ENCODE assay signal across 22 cellular contexts in the genomic region with DNA sequence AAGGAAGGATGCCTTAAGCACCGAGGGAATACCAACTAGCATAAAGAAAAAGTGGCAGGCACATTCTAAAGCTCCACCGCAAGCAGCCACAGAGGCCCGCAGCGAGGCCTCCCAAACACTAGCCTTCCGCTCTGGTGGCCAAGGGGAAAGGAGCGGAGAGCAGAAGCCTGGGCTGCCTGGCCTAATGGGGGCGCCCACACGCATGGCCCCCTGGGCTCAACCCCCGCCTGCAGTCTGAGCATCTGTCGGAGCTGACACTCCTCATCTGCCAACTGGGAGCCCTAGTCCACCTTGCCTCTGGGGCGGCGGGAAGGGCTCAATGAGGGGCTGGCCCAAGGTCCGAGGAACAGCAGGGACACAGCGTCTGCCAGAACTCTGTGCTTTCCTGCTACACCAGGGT. TPM values are rescaled to one million over a fixed set of nuclear protein-coding genes. Genes with fewer than 3 reads are reported as not detected.
"Had no signal": no experiment of that assay in that cellular context is flagged by ENCODE, and none has a peak within 500 bp of the region (broad histone marks: within the 10 kb centered on the region; RNA-seq: fewer than 3 reads in every experiment).

No MANE protein-coding gene starts in this region.

- H3K4me1 ChIP-seq: right lobe of liver, vagina had no signal

- H3K27me3 Mint-ChIP-seq: activated T-cell treated with anti-CD3 and anti-CD28 coated beads, Interleukin-2, amount 50 U/mL, for 24 hours had no signal

- H3K27ac ChIP-seq: left lung, right lobe of liver, tibial nerve, vagina had no signal

- DNase-seq: activated CD4-positive, alpha-beta memory T cell treated with anti-CD3 and anti-CD28 coated beads for 36 hours; activated CD4-positive, alpha-beta T cell treated with anti-CD3 and anti-CD28 coated beads for 1 hour; activated CD8-positive, alpha-beta memory T cell treated with anti-CD3 and anti-CD28 coated beads, Interleukin-2, amount 10 ng/mL, durations not matched to agents 7 days and 5 days; activated naive CD4-positive, alpha-beta T cell treated with anti-CD3 and anti-CD28 coated beads, Interleukin-2, amount 10 ng/mL, durations not matched to agents 7 days and 5 days; activated T-cell treated with anti-CD3 and anti-CD28 coated beads, Interleukin-2, amount 50 U/mL, for 24 hours; effector memory CD8-positive, alpha-beta T cell; head of caudate nucleus; natural killer cell; occipital lobe; stimulated activated CD4-positive, alpha-beta T cell treated with anti-CD3 and anti-CD28 coated beads, Interleukin-4, amount 100 ng/mL, for 4 hours; stimulated activated CD8-positive, alpha-beta memory T cell treated with anti-CD3 and anti-CD28 coated beads, Interleukin-4, amount 100 ng/mL, for 48 hours; stimulated activated naive CD4-positive, alpha-beta T cell treated with Interleukin-2 at 50 U/mL for 16 hours; T-helper 9 cell had no signal

- H3K36me3 Mint-ChIP-seq: activated CD8-positive, alpha-beta memory T cell treated with anti-CD3 and anti-CD28 coated beads, Interleukin-2, amount 10 ng/mL, durations not matched to agents 7 days and 5 days; activated naive CD4-positive, alpha-beta T cell treated with anti-CD3 and anti-CD28 coated beads, Interleukin-2, amount 10 ng/mL, durations not matched to agents 7 days and 5 days; natural killer cell had no signal

- H3K27ac Mint-ChIP-seq: activated CD4-positive, alpha-beta memory T cell treated with anti-CD3 and anti-CD28 coated beads for 36 hours; activated CD8-positive, alpha-beta memory T cell treated with anti-CD3 and anti-CD28 coated beads, Interleukin-2, amount 10 ng/mL, durations not matched to agents 7 days and 5 days; activated naive CD4-positive, alpha-beta T cell treated with anti-CD3 and anti-CD28 coated beads, Interleukin-2, amount 10 ng/mL, durations not matched to agents 7 days and 5 days; activated T-cell treated with anti-CD3 and anti-CD28 coated beads, Interleukin-2, amount 50 U/mL, for 24 hours; dendritic cell treated with granulocyte-macrophage colony-stimulating factor and Interleukin-4, amounts not matched to agents 40 ng/mL and 50 ng/mL, for 4 days; effector memory CD8-positive, alpha-beta T cell; natural killer cell; progenitor cell of endocrine pancreas had no signal

- H3K4me3 Mint-ChIP-seq: activated CD4-positive, alpha-beta memory T cell treated with anti-CD3 and anti-CD28 coated beads for 36 hours; activated CD8-positive, alpha-beta memory T cell treated with anti-CD3 and anti-CD28 coated beads, Interleukin-2, amount 10 ng/mL, durations not matched to agents 7 days and 5 days; activated naive CD4-positive, alpha-beta T cell treated with anti-CD3 and anti-CD28 coated beads, Interleukin-2, amount 10 ng/mL, durations not matched to agents 7 days and 5 days; activated T-cell treated with anti-CD3 and anti-CD28 coated beads, Interleukin-2, amount 50 U/mL, for 24 hours; dendritic cell treated with granulocyte-macrophage colony-stimulating factor and Interleukin-4, amounts not matched to agents 40 ng/mL and 50 ng/mL, for 4 days; effector memory CD8-positive, alpha-beta T cell; natural killer cell had no signal

- H3K36me3 ChIP-seq: left lung, right lobe of liver, tibial nerve, vagina had no signal

- H3K4me3 ChIP-seq: left lung, right lobe of liver, smooth muscle cell, tibial nerve, vagina had no signal

- H3K4me1 Mint-ChIP-seq: activated naive CD4-positive, alpha-beta T cell treated with anti-CD3 and anti-CD28 coated beads, Interleukin-2, amount 10 ng/mL, durations not matched to agents 7 days and 5 days; natural killer cell had no signal

- H3K4me2 ChIP-seq: smooth muscle cell had no signal

- H3K9me3 ChIP-seq: left lung, right lobe of liver, tibial nerve, vagina had no signal

- ATAC-seq: activated CD8-positive, alpha-beta memory T cell treated with anti-CD3 and anti-CD28 coated beads, Interleukin-2, amount 10 ng/mL, durations not matched to agents 7 days and 5 days; effector memory CD8-positive, alpha-beta T cell; left lung; natural killer cell; right lobe of liver had no signal

- H3K9me3 Mint-ChIP-seq: activated T-cell treated with anti-CD3 and anti-CD28 coated beads, Interleukin-2, amount 50 U/mL, for 24 hours; dendritic cell treated with granulocyte-macrophage colony-stimulating factor and Interleukin-4, amounts not matched to agents 40 ng/mL and 50 ng/mL, for 4 days; effector memory CD8-positive, alpha-beta T cell; natural killer cell had no signal

- H3K27me3 ChIP-seq: left lung, right lobe of liver, vagina had no signal

RNA-seq across cellular contexts. Expression of gene WNT11, which starts 50.1 kb away (rescaled TPM):
- total RNA-seq: activated CD4-positive, alpha-beta memory T cell treated with anti-CD3 and anti-CD28 coated beads for 36 hours; bronchial epithelial cell; epithelial cell of proximal tubule had no signal
